ENCODE assay signal across 4 cellular contexts in the genomic region with DNA sequence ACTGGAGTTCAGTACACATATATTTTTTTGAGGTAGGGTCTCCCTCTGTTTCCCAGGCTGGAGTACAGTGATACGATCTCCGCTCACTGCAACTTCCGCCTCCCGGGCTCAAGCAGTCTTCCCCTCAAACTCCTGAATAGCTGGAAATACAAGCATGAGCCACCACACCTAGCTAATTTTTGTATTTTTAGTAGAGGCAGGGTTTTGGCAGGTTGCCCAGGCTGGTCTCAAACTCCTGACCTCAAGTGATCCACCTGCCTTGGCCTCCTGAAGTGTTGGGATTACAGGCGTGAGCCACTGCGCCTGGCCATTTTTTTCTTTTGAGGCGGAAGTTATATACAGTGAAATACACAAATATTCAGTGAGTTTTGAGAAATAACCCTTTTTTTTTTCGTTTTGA. TPM values are rescaled to one million over a fixed set of nuclear protein-coding genes. Genes with fewer than 3 reads are reported as not detected.
"Had no signal": no experiment of that assay in that cellular context is flagged by ENCODE, and none has a peak within 500 bp of the region (broad histone marks: within the 10 kb centered on the region; RNA-seq: fewer than 3 reads in every experiment).

No MANE protein-coding gene starts in this region.

RNA-seq across cellular contexts. Expression of gene CXCR3, which starts 46.9 kb away (rescaled TPM):
- total RNA-seq: bronchial epithelial cell, M059J, RPMI7951, SK-MEL-5 had no signal
